ENCODE assay signal across 1 cellular context in the genomic region with DNA sequence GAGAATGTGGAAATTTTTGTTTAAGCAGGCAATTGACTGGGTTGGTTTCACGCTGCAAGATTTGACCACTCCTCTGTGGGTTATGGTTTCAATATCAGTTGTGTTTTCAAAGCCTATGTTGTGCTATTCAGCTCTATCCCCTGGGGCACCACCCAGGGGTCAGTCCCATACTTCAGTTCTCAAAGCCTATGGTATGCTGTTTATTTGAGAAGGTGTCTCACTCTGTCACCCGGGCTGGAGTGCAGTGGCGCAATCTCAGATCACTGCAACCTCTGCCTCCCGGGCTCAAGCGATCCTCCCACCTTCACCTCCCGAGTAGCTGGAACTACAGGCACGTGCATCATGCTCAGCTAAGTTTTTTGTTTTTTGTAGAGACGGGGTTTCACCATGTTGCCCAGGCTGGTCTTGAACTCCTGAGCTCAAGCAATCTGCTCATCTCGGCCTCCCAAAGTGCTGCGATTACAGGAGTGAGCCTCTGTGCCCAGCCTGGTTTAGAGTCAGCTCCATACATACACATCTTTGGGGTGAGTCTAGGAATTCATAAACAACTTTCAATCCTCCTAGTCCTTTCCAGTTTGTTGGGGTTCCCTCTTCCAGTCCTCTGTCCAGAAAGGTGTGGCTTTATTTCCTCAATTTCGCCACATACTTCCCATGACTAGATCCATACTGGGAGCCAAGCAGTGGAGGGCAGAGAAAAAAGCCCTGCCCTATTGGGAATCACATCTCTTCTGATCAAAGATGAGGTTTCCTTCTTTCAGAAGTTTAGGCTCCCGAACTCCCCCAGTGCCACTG.
A peak's percentile ranks its signal among the peaks of the same experiment; 100 is the strongest.
TF ChIP-seq lines count a peak whose summit lies in the region.

No MANE protein-coding gene starts in this region.

TF ChIP-seq in GM12878, 131 proteins besides CTCF, POLR2A, EP300 and RAD21 (continued from another document and continues in another):
- TF ChIP-seq, protein P1, sequence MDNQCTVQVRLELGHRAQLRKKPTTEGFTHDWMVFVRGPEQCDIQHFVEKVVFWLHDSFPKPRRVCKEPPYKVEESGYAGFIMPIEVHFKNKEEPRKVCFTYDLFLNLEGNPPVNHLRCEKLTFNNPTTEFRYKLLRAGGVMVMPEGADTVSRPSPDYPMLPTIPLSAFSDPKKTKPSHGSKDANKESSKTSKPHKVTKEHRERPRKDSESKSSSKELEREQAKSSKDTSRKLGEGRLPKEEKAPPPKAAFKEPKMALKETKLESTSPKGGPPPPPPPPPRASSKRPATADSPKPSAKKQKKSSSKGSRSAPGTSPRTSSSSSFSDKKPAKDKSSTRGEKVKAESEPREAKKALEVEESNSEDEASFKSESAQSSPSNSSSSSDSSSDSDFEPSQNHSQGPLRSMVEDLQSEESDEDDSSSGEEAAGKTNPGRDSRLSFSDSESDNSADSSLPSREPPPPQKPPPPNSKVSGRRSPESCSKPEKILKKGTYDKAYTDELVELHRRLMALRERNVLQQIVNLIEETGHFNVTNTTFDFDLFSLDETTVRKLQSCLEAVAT (IDR thresholded peaks at IDR 0.05) = peak; percentile 40; the same call in 1 of the 2 replicates
- TF ChIP-seq, protein P2, sequence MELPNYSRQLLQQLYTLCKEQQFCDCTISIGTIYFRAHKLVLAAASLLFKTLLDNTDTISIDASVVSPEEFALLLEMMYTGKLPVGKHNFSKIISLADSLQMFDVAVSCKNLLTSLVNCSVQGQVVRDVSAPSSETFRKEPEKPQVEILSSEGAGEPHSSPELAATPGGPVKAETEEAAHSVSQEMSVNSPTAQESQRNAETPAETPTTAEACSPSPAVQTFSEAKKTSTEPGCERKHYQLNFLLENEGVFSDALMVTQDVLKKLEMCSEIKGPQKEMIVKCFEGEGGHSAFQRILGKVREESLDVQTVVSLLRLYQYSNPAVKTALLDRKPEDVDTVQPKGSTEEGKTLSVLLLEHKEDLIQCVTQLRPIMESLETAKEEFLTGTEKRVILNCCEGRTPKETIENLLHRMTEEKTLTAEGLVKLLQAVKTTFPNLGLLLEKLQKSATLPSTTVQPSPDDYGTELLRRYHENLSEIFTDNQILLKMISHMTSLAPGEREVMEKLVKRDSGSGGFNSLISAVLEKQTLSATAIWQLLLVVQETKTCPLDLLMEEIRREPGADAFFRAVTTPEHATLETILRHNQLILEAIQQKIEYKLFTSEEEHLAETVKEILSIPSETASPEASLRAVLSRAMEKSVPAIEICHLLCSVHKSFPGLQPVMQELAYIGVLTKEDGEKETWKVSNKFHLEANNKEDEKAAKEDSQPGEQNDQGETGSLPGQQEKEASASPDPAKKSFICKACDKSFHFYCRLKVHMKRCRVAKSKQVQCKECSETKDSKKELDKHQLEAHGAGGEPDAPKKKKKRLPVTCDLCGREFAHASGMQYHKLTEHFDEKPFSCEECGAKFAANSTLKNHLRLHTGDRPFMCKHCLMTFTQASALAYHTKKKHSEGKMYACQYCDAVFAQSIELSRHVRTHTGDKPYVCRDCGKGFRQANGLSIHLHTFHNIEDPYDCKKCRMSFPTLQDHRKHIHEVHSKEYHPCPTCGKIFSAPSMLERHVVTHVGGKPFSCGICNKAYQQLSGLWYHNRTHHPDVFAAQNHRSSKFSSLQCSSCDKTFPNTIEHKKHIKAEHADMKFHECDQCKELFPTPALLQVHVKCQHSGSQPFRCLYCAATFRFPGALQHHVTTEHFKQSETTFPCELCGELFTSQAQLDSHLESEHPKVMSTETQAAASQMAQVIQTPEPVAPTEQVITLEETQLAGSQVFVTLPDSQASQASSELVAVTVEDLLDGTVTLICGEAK (IDR thresholded peaks at IDR 0.05; ENCODE audit: borderline replicate concordance) = no peak
- TF ChIP-seq JUND (IDR thresholded peaks at IDR 0.05; ENCODE audit: low read depth, low read length) (no peak), PAX5 (IDR thresholded peaks at IDR 0.05; ENCODE audit: borderline replicate concordance, low read depth, low read length) (peak; percentile 49), BHLHE40 (IDR thresholded peaks at IDR 0.05; ENCODE audit: borderline replicate concordance in 1 of 2, low read depth in 2 of 2, low read length in 1 of 2) (peak; percentile 38 to 90; a peak in 2 of 4 replicates), SIX5 (IDR thresholded peaks at IDR 0.05; ENCODE audit: low read depth, low read length, severe bottlenecking) (no peak), BACH1 (IDR thresholded peaks at IDR 0.05; ENCODE audit: borderline replicate concordance) (no peak), RUNX3 (IDR thresholded peaks at IDR 0.05; ENCODE audit: low read length) (peak; percentile 58), TBL1XR1 (IDR thresholded peaks at IDR 0.05; ENCODE audit: low read depth, low read length) (no peak), ZNF24 (IDR thresholded peaks at IDR 0.05) (no peak), NR2F1 (conservative IDR thresholded peaks at IDR 0.05) (peak; percentile 96), ETV6 (conservative IDR thresholded peaks at IDR 0.05 in 1 of 2, IDR thresholded peaks at IDR 0.05 in 1 of 2; ENCODE audit: borderline replicate concordance in 1 of 2, low read depth in 1 of 2) (no peak), GATAD2B (conservative IDR thresholded peaks at IDR 0.05; ENCODE audit: low read depth) (peak; percentile 75; the same call in 1 of the 2 replicates), POU2F2 (IDR thresholded peaks at IDR 0.05; ENCODE audit: borderline replicate concordance, low read depth, low read length) (no peak), IKZF1 (conservative IDR thresholded peaks at IDR 0.05) (peak; percentile 39; the same call in 1 of the 2 replicates), MEF2A (IDR thresholded peaks at IDR 0.05; ENCODE audit: insufficient read depth, low read depth, low read length) (no peak), ESRRA (IDR thresholded peaks at IDR 0.05; ENCODE audit: low read length) (no peak), IKZF2 (IDR thresholded peaks at IDR 0.05) (peak in 1 of 2 experiments; percentile 37; a peak in 2 of 4 replicates)
- TF ChIP-seq, protein P3, sequence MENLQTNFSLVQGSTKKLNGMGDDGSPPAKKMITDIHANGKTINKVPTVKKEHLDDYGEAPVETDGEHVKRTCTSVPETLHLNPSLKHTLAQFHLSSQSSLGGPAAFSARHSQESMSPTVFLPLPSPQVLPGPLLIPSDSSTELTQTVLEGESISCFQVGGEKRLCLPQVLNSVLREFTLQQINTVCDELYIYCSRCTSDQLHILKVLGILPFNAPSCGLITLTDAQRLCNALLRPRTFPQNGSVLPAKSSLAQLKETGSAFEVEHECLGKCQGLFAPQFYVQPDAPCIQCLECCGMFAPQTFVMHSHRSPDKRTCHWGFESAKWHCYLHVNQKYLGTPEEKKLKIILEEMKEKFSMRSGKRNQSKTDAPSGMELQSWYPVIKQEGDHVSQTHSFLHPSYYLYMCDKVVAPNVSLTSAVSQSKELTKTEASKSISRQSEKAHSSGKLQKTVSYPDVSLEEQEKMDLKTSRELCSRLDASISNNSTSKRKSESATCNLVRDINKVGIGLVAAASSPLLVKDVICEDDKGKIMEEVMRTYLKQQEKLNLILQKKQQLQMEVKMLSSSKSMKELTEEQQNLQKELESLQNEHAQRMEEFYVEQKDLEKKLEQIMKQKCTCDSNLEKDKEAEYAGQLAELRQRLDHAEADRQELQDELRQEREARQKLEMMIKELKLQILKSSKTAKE (IDR thresholded peaks at IDR 0.05; ENCODE audit: low read depth, poor library complexity, severe bottlenecking) = peak; percentile 43
- TF ChIP-seq, protein P4, sequence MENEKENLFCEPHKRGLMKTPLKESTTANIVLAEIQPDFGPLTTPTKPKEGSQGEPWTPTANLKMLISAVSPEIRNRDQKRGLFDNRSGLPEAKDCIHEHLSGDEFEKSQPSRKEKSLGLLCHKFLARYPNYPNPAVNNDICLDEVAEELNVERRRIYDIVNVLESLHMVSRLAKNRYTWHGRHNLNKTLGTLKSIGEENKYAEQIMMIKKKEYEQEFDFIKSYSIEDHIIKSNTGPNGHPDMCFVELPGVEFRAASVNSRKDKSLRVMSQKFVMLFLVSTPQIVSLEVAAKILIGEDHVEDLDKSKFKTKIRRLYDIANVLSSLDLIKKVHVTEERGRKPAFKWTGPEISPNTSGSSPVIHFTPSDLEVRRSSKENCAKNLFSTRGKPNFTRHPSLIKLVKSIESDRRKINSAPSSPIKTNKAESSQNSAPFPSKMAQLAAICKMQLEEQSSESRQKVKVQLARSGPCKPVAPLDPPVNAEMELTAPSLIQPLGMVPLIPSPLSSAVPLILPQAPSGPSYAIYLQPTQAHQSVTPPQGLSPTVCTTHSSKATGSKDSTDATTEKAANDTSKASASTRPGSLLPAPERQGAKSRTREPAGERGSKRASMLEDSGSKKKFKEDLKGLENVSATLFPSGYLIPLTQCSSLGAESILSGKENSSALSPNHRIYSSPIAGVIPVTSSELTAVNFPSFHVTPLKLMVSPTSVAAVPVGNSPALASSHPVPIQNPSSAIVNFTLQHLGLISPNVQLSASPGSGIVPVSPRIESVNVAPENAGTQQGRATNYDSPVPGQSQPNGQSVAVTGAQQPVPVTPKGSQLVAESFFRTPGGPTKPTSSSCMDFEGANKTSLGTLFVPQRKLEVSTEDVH (IDR thresholded peaks at IDR 0.05; ENCODE audit: low read depth, partially characterized antibody) = no peak
- TF ChIP-seq, protein P5, sequence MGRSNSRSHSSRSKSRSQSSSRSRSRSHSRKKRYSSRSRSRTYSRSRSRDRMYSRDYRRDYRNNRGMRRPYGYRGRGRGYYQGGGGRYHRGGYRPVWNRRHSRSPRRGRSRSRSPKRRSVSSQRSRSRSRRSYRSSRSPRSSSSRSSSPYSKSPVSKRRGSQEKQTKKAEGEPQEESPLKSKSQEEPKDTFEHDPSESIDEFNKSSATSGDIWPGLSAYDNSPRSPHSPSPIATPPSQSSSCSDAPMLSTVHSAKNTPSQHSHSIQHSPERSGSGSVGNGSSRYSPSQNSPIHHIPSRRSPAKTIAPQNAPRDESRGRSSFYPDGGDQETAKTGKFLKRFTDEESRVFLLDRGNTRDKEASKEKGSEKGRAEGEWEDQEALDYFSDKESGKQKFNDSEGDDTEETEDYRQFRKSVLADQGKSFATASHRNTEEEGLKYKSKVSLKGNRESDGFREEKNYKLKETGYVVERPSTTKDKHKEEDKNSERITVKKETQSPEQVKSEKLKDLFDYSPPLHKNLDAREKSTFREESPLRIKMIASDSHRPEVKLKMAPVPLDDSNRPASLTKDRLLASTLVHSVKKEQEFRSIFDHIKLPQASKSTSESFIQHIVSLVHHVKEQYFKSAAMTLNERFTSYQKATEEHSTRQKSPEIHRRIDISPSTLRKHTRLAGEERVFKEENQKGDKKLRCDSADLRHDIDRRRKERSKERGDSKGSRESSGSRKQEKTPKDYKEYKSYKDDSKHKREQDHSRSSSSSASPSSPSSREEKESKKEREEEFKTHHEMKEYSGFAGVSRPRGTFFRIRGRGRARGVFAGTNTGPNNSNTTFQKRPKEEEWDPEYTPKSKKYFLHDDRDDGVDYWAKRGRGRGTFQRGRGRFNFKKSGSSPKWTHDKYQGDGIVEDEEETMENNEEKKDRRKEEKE (IDR thresholded peaks at IDR 0.05) = no peak
- TF ChIP-seq, protein P6, sequence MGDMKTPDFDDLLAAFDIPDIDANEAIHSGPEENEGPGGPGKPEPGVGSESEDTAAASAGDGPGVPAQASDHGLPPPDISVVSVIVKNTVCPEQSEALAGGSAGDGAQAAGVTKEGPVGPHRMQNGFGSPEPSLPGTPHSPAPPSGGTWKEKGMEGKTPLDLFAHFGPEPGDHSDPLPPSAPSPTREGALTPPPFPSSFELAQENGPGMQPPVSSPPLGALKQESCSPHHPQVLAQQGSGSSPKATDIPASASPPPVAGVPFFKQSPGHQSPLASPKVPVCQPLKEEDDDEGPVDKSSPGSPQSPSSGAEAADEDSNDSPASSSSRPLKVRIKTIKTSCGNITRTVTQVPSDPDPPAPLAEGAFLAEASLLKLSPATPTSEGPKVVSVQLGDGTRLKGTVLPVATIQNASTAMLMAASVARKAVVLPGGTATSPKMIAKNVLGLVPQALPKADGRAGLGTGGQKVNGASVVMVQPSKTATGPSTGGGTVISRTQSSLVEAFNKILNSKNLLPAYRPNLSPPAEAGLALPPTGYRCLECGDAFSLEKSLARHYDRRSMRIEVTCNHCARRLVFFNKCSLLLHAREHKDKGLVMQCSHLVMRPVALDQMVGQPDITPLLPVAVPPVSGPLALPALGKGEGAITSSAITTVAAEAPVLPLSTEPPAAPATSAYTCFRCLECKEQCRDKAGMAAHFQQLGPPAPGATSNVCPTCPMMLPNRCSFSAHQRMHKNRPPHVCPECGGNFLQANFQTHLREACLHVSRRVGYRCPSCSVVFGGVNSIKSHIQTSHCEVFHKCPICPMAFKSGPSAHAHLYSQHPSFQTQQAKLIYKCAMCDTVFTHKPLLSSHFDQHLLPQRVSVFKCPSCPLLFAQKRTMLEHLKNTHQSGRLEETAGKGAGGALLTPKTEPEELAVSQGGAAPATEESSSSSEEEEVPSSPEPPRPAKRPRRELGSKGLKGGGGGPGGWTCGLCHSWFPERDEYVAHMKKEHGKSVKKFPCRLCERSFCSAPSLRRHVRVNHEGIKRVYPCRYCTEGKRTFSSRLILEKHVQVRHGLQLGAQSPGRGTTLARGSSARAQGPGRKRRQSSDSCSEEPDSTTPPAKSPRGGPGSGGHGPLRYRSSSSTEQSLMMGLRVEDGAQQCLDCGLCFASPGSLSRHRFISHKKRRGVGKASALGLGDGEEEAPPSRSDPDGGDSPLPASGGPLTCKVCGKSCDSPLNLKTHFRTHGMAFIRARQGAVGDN (IDR thresholded peaks at IDR 0.05) = no peak
- TF ChIP-seq, protein P7, sequence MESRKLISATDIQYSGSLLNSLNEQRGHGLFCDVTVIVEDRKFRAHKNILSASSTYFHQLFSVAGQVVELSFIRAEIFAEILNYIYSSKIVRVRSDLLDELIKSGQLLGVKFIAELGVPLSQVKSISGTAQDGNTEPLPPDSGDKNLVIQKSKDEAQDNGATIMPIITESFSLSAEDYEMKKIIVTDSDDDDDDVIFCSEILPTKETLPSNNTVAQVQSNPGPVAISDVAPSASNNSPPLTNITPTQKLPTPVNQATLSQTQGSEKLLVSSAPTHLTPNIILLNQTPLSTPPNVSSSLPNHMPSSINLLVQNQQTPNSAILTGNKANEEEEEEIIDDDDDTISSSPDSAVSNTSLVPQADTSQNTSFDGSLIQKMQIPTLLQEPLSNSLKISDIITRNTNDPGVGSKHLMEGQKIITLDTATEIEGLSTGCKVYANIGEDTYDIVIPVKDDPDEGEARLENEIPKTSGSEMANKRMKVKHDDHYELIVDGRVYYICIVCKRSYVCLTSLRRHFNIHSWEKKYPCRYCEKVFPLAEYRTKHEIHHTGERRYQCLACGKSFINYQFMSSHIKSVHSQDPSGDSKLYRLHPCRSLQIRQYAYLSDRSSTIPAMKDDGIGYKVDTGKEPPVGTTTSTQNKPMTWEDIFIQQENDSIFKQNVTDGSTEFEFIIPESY (IDR thresholded peaks at IDR 0.05) = no peak
